ENCODE assay signal across 28 cellular contexts in genomic region chr12:109541412-109541725, GRCh38. TPM values are rescaled to one million over a fixed set of nuclear protein-coding genes. Genes with fewer than 3 reads are reported as not detected.
DNase-seq lines count a peak whose midpoint lies in the region; ATAC-seq and TF ChIP-seq lines count a peak whose summit lies in the region.
"Had no signal": no experiment of that assay in that cellular context is flagged by ENCODE, and none has a peak within 500 bp of the region (broad histone marks: within the 10 kb centered on the region; RNA-seq: fewer than 3 reads in every experiment).

No MANE protein-coding gene starts in this region.

- no peaks in the 10 kb centered on the region for H3K79me2 ChIP-seq in SK-N-SH (ENCODE audit: insufficient read depth)

- H3K4me1 ChIP-seq in cardiac muscle cell (ENCODE audit: low read depth) (peaks cover 35% of the 10 kb centered on the region), right cardiac atrium (ENCODE audit: control insufficient read depth, insufficient read depth, low read length) (peaks cover 7% of the 10 kb centered on the region), SK-N-SH (ENCODE audit: control insufficient read depth in 1 of 2, insufficient read depth in 2 of 2, low read depth in 1 of 2, low read length in 1 of 2) (peaks cover 6 to 86% of the 10 kb centered on the region in 2 experiments; a peak in 3 of 4 replicates)

- H4K20me1 ChIP-seq in SK-N-SH (ENCODE audit: insufficient read depth) = no peaks in the 10 kb centered on the region

- H3K4me2 ChIP-seq in SK-N-SH = no peak overlapping the region
- H3K4me2 ChIP-seq: A549 had no signal

- H3K36me3 ChIP-seq in cardiac muscle cell (no peaks in the 10 kb centered on the region), SK-N-SH (replicated peaks in 1 of 2; ENCODE audit: control insufficient read depth in 1 of 2, insufficient read depth in 2 of 2, low read length in 1 of 2) (no peaks in the 10 kb centered on the region)
- H3K36me3 ChIP-seq: ovary had no signal

- H3F3A ChIP-seq in SK-N-SH (replicated peaks; ENCODE audit: insufficient read depth) = no peaks in the 10 kb centered on the region

- no peak for ATAC-seq in right cardiac atrium
- ATAC-seq: A549; left ventricle myocardium superior; stimulated activated naive B cell treated with anti-CD40 and anti-IgM and Interleukin-4, amounts not matched to agents 10 μg/mL and 1 μg/mL and 100 μg/mL, for 72 hours had no signal

- POLR2A ChIA-PET in SK-N-SH (lab: Yijun Ruan, JAX) = interaction anchor here (1.0 to 2.6 kb wide), 5 partner anchors 11 to 104 kb away, joined by 3 to 10 read pairs (median 5); no protein-coding TSS in a partner anchor

- DNase-seq in cardiac muscle cell (ENCODE audit: low read depth in 1 of 2, low spot score in 1 of 2) (no peak), right cardiac atrium (no peak), SK-N-SH (peak; percentile 69), fibroblast of villous mesenchyme (ENCODE audit: low read depth) (peak; percentile 47), Kasumi-1 (lab: John Stamatoyannopoulos, UW) (no peak), COLO668 (lab: John Stamatoyannopoulos, UW; ENCODE audit: unreplicated experiment) (no peak), AG08396 (ENCODE audit: low spot score) (no peak)
- no peak for DNase-seq in activated effector memory CD4-positive, alpha-beta T cell treated with Interleukin-2 at 50 U/mL for 16 hours
- DNase-seq: activated CD4-positive, alpha-beta memory T cell treated with anti-CD3 and anti-CD28 coated beads, Interleukin-2, amount 10 ng/mL, durations not matched to agents 7 days and 5 days; activated CD4-positive, alpha-beta T cell treated with anti-CD3 and anti-CD28 coated beads for 1 hour; activated CD8-positive, alpha-beta memory T cell treated with anti-CD3 and anti-CD28 coated beads, Interleukin-2, amount 50 U/mL, for 4 hours; activated naive CD4-positive, alpha-beta T cell treated with anti-CD3 and anti-CD28 coated beads, Interleukin-2, amount 50 U/mL, for 16 hours; CD8-positive, alpha-beta memory T cell; effector CD8-positive, alpha-beta T cell; GDM1; H9; islet precursor cell; left ventricle myocardium superior; NCI-H1048; NCI-H187; NCI-H2171; NCI-H510A; retina; small intestine; stimulated activated naive B cell treated with anti-CD40 and anti-IgM and Interleukin-4, amounts not matched to agents 10 μg/mL and 1 μg/mL and 100 μg/mL, for 72 hours had no signal

- peak in 1 of 2 experiments; percentile 87; a peak in 2 of 4 replicates for TF ChIP-seq EP300 in SK-N-SH (IDR thresholded peaks at IDR 0.05; ENCODE audit: borderline replicate concordance in 1 of 2, low read depth in 1 of 2, low read length in 1 of 2)

- CTCF ChIA-PET in SK-N-SH (lab: Yijun Ruan, JAX) = interaction anchor here (0.8 to 5.7 kb wide), 9 partner anchors 9 to 304 kb away, joined by 3 to 23 read pairs (median 4); partner anchors contain the start of gene MVK

- H3K27me3 ChIP-seq in cardiac muscle cell = no peaks in the 10 kb centered on the region
- no peaks in the 10 kb centered on the region for H3K27me3 ChIP-seq in right cardiac atrium (ENCODE audit: control insufficient read depth, insufficient read depth)
- no peaks in the 10 kb centered on the region for H3K27me3 ChIP-seq in SK-N-SH (ENCODE audit: insufficient read depth)
- H3K27me3 ChIP-seq: ovary, suprapubic skin had no signal

- intact Hi-C loops in right cardiac atrium (cut with DNase I) = no loop called here

- H2AFZ ChIP-seq in SK-N-SH (ENCODE audit: low read depth) = no peak overlapping the region

- peak overlapping the region; percentile 11 for H3K27ac ChIP-seq in cardiac muscle cell
- H3K27ac ChIP-seq in right cardiac atrium (ENCODE audit: low read length) = no peak overlapping the region
- H3K27ac ChIP-seq in SK-N-SH (ENCODE audit: low read depth in 2 of 2, low read length in 1 of 2) = peak overlapping the region in 1 of 2 experiments; percentile 91; a peak in 2 of 4 replicates
- H3K27ac ChIP-seq: A549, ovary, suprapubic skin had no signal

- no peak for TF ChIP-seq CTCF in cardiac muscle cell (IDR thresholded peaks at IDR 0.05; ENCODE audit: low read depth, low read length)
- no peak for TF ChIP-seq CTCF in SK-N-SH (IDR thresholded peaks at IDR 0.05)
- TF ChIP-seq CTCF in fibroblast of villous mesenchyme (IDR thresholded peaks at IDR 0.05; ENCODE audit: insufficient read depth, low read depth, low read length) = no peak

- H3K4me3 ChIP-seq in cardiac muscle cell (no peak overlapping the region), right cardiac atrium (ENCODE audit: low read length) (no peak overlapping the region), SK-N-SH (ENCODE audit: low read depth in 2 of 2, low read length in 1 of 2) (no peak overlapping the region), fibroblast of villous mesenchyme (ENCODE audit: low read depth, low read length) (no peak overlapping the region)
- H3K4me3 ChIP-seq: A549, ovary, suprapubic skin had no signal

- no peaks in the 10 kb centered on the region for H3K9me3 ChIP-seq in cardiac muscle cell (ENCODE audit: low read depth)
- H3K9me3 ChIP-seq in right cardiac atrium (ENCODE audit: control insufficient read depth, low read length) = no peaks in the 10 kb centered on the region
- H3K9me3 ChIP-seq in SK-N-SH = no peaks in the 10 kb centered on the region
- H3K9me3 ChIP-seq: A549, ovary, suprapubic skin had no signal

- 66% methylated on average over 4 of the region's 4 CpGs for WGBS in right cardiac atrium
- WGBS in SK-N-SH (ENCODE audit: low lambda C conversion rate) = 46% methylated on average over 4 of the region's 4 CpGs

- H3K9me2 ChIP-seq in SK-N-SH = no peaks in the 10 kb centered on the region

- TF ChIP-seq RAD21 in SK-N-SH (IDR thresholded peaks at IDR 0.05; ENCODE audit: low read length) = no peak

- no peak overlapping the region for H3K9ac ChIP-seq in SK-N-SH

TF ChIP-seq in SK-N-SH, 30 proteins besides CTCF, POLR2A, EP300 and RAD21:
- TF ChIP-seq FOXJ3 (CRISPR knock-in tag; IDR thresholded peaks at IDR 0.05) (no peak), SIN3A (IDR thresholded peaks at IDR 0.05; ENCODE audit: borderline replicate concordance, low read depth, low read length) (no peak), GATA2 (CRISPR knock-in tag; IDR thresholded peaks at IDR 0.05) (peak; percentile 49), RCOR1 (IDR thresholded peaks at IDR 0.05; ENCODE audit: low read length) (peak; percentile 62; the same call in 1 of the 2 replicates), FOXM1 (IDR thresholded peaks at IDR 0.05; ENCODE audit: low read depth) (no peak), TCF12 (IDR thresholded peaks at IDR 0.05) (peak; percentile 55; the same call in 1 of the 2 replicates), PBX3 (IDR thresholded peaks at IDR 0.05) (no peak), EZH2phosphoT487 (IDR thresholded peaks at IDR 0.05; ENCODE audit: borderline replicate concordance, low read depth) (no peak), CHD2 (IDR thresholded peaks at IDR 0.05; ENCODE audit: low read length, partially characterized antibody) (peak; percentile 38)

RNA-seq across cellular contexts. Expression of gene MMAB, which starts 31.9 kb away (rescaled TPM):
- total RNA-seq in cardiac muscle cell = 89.4 and 133 TPM in 2 replicates
- 130 and 174 TPM in 2 replicates for polyA plus RNA-seq in cardiac muscle cell
- total RNA-seq in right cardiac atrium = 10 to 100 TPM; 37.0 to 50.7 (median 42.2) TPM
- polyA plus RNA-seq in right cardiac atrium = 46.9 TPM
- polyA plus RNA-seq in SK-N-SH (2012; rRNA removed) = 14.8 and 15.9 TPM in 2 replicates
- polyA plus RNA-seq in SK-N-SH (2012; cell fraction: cytosol; rRNA removed) = 11.7 and 14.3 TPM in 2 replicates
- polyA plus RNA-seq in SK-N-SH (2012; cell fraction: nucleus; rRNA removed) = 18.6 and 20.3 TPM in 2 replicates
- 34.1 and 43.8 TPM in 2 replicates for total RNA-seq in fibroblast of villous mesenchyme

RNA-seq across cellular contexts. Expression of gene MVK, which starts 32.2 kb away (rescaled TPM):
- total RNA-seq in cardiac muscle cell (56.1 and 83.3 TPM in 2 replicates), right cardiac atrium (10 to 100 TPM in 1 of 4 donors, 1 to 10 TPM in 3; 5.8 to 10.2 (median 6.9) TPM), fibroblast of villous mesenchyme (29.8 and 30.0 TPM in 2 replicates)
- polyA plus RNA-seq in cardiac muscle cell (22.6 and 29.0 TPM in 2 replicates), right cardiac atrium (9.6 TPM), SK-N-SH (2012; rRNA removed) (6.3 and 7.0 TPM in 2 replicates)
- 2.8 and 5.3 TPM in 2 replicates for polyA plus RNA-seq in SK-N-SH (2012; cell fraction: cytosol; rRNA removed)
- polyA plus RNA-seq in SK-N-SH (2012; cell fraction: nucleus; rRNA removed) = 9.3 and 10.3 TPM in 2 replicates

Comparison
In these comparisons a context has a peak if more than half of its experiments do, and no peak if none do; other contexts are left out.
1. DNase-seq: peak in SK-N-SH (single experiment) and fibroblast of villous mesenchyme (single experiment); none in cardiac muscle cell (0 of 2), right cardiac atrium (0 of 3), Kasumi-1 (0 of 2), COLO668 (single experiment), AG08396 (single experiment) and activated effector memory CD4-positive, alpha-beta T cell treated with Interleukin-2 at 50 U/mL for 16 hours (single experiment).